In genomic region chr1:203373002-203373401, GRCh38 we compare ENCODE assay signal across 26 cellular contexts. TPM values are rescaled to one million over a fixed set of nuclear protein-coding genes. Genes with fewer than 3 reads are reported as not detected.
"Had no signal": no experiment of that assay in that cellular context is flagged by ENCODE, and none has a peak within 500 bp of the region (broad histone marks: within the 10 kb centered on the region; RNA-seq: fewer than 3 reads in every experiment).

No MANE protein-coding gene starts in this region.

- DNase-seq: cerebellar nuclear complex; dermis blood vessel endothelial cell; dorsolateral prefrontal cortex; effector CD4-positive, alpha-beta T cell; effector memory CD4-positive, alpha-beta T cell; foreskin keratinocyte; glutamatergic neuron; head of caudate nucleus; heart right ventricle; hippocampal formation; immature natural killer cell; islet precursor cell; kidney; kidney glomerular epithelial cell; left lung; left ventricle myocardium superior; lower lobe of right lung; mesenchymal stem cell; midbrain had no signal

- H3K27ac ChIP-seq: dorsolateral prefrontal cortex, foreskin keratinocyte, left lung, lower lobe of right lung had no signal

- ATAC-seq: foreskin keratinocyte, gastroesophageal sphincter, heart right ventricle, left lung, left ventricle myocardium superior, lower lobe of right lung had no signal

- H3K4me1 ChIP-seq: foreskin keratinocyte had no signal

- H3K4me3 Mint-ChIP-seq: immature natural killer cell had no signal

- H3K27ac Mint-ChIP-seq: immature natural killer cell had no signal

- H3K36me3 ChIP-seq: esophagus muscularis mucosa, gastroesophageal sphincter, heart right ventricle, left lung, lower lobe of right lung had no signal

- H3K27me3 ChIP-seq: dorsolateral prefrontal cortex, esophagus muscularis mucosa, gastroesophageal sphincter, heart right ventricle, left lung had no signal

- H3K9me3 ChIP-seq: esophagus muscularis mucosa, gastroesophageal sphincter, heart right ventricle, left lung, lower lobe of right lung had no signal

- FAIRE-seq: colon, endothelial cell of umbilical vein, frontal cortex, kidney had no signal

- H3K4me1 Mint-ChIP-seq: immature natural killer cell had no signal

- H3K4me3 ChIP-seq: coronary artery, dorsolateral prefrontal cortex, esophagus muscularis mucosa, gastroesophageal sphincter, heart right ventricle, left lung, lower lobe of right lung had no signal

- H3K9me3 Mint-ChIP-seq: immature natural killer cell had no signal

RNA-seq across cellular contexts. Expression of gene FMOD, which starts 22.1 kb away (rescaled TPM):
- total RNA-seq: mononuclear cell had no signal
- polyA plus RNA-seq: immature natural killer cell had no signal
